In genomic region chrX:38271154-38271716, GRCh38 we compare ENCODE assay signal across 11 cellular contexts. TPM values are rescaled to one million over a fixed set of nuclear protein-coding genes. Genes with fewer than 3 reads are reported as not detected.
DNase-seq lines count a peak whose midpoint lies in the region; ATAC-seq, FAIRE-seq and TF ChIP-seq lines count a peak whose summit lies in the region.
"Had no signal": no experiment of that assay in that cellular context is flagged by ENCODE, and none has a peak within 500 bp of the region (broad histone marks: within the 10 kb centered on the region; RNA-seq: fewer than 3 reads in every experiment).

No MANE protein-coding gene starts in this region.

- ATAC-seq in GM18502 (IDR thresholded peaks at IDR 0.05; ENCODE audit: poor library complexity, unreplicated experiment) = peak; percentile 87
- ATAC-seq in HG03039 (IDR thresholded peaks at IDR 0.05; ENCODE audit: unreplicated experiment) = peak; percentile 76
- ATAC-seq in left lobe of liver = no peak

- DNase-seq in GM20000 (ENCODE audit: low spot score) = peak; percentile 13
- DNase-seq in RCC 7860 (ENCODE audit: low spot score) = no peak
- DNase-seq in DMS53 treated with DMSO at 0.1 percent for 48 hours (lab: John Stamatoyannopoulos, UW; ENCODE audit: unreplicated experiment) = no peak
- no peak for DNase-seq in left lobe of liver (ENCODE audit: low spot score)
- no peak for DNase-seq in T-helper 2 cell
- no peak for DNase-seq in DMS53 (lab: John Stamatoyannopoulos, UW)
- DNase-seq: Calu3, Kasumi-1, mammary epithelial cell had no signal

- FAIRE-seq in RCC 7860 (lab: Jason Lieb, UNC) = peak; percentile 11

- no peak for TF ChIP-seq CTCF in GM20000 (IDR thresholded peaks at IDR 0.05; ENCODE audit: extremely low read depth, missing control alignments)

RNA-seq across cellular contexts. Expression of gene SRPX, which starts 50.6 kb away (rescaled TPM):
- total RNA-seq in left lobe of liver = 6.6 TPM

RNA-seq across cellular contexts. Expression of gene RPGR, which starts 56.1 kb away (rescaled TPM):
- total RNA-seq in left lobe of liver = 1.6 TPM
